In the genomic region with DNA sequence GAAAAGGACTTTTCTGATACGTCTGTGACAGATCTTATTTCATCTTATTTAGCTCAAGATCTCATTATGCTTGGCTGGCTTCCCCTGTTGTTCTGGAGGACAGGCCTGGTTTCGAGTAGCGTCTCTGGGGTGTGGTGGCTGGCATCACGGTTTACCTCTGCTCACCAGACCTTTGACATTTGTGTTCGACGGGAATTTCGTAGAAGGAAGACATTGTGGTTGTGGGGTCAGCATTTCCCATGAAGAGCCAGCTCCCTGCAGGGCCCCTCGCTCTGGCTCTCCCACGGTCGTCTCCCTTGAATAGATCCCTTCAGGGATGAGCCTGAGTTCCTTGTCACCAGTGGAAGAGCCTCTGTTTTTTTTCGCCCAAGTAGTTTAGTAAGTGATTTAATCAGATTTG, we compare ENCODE assay signal across 12 cellular contexts.
"Had no signal": no experiment of that assay in that cellular context is flagged by ENCODE, and none has a peak within 500 bp of the region (broad histone marks: within the 10 kb centered on the region; RNA-seq: fewer than 3 reads in every experiment).

No MANE protein-coding gene starts in this region.

- H3K4me3 Mint-ChIP-seq: effector memory CD8-positive, alpha-beta T cell; naive thymus-derived CD4-positive, alpha-beta T cell; stimulated activated naive CD8-positive, alpha-beta T cell treated with anti-CD3 and anti-CD28 coated beads, Interleukin-15, amount 100 ng/mL, for 72 hours had no signal

- H3K4me1 Mint-ChIP-seq: stimulated activated naive CD8-positive, alpha-beta T cell treated with anti-CD3 and anti-CD28 coated beads, Interleukin-15, amount 100 ng/mL, for 72 hours had no signal

- DNase-seq: activated CD4-positive, alpha-beta T cell treated with anti-CD3 and anti-CD28 coated beads, Interleukin-2, amount 50 U/mL, for 1 hour; activated naive CD4-positive, alpha-beta T cell treated with Interleukin-2 at 50 U/mL for 16 hours; activated T-cell treated with anti-CD3 and anti-CD28 coated beads for 4 hours; central memory CD4-positive, alpha-beta T cell; effector memory CD8-positive, alpha-beta T cell; mammary epithelial cell; mucosa of descending colon; naive thymus-derived CD4-positive, alpha-beta T cell; occipital lobe; psoas muscle; stimulated activated naive CD8-positive, alpha-beta T cell treated with anti-CD3 and anti-CD28 coated beads, Interleukin-15, amount 100 ng/mL, for 72 hours; T-helper 9 cell had no signal

- H3K4me3 ChIP-seq: mucosa of descending colon, psoas muscle had no signal

- H3K27me3 Mint-ChIP-seq: effector memory CD8-positive, alpha-beta T cell; naive thymus-derived CD4-positive, alpha-beta T cell; stimulated activated naive CD8-positive, alpha-beta T cell treated with anti-CD3 and anti-CD28 coated beads, Interleukin-15, amount 100 ng/mL, for 72 hours had no signal

- H3K9me3 Mint-ChIP-seq: effector memory CD8-positive, alpha-beta T cell; naive thymus-derived CD4-positive, alpha-beta T cell; stimulated activated naive CD8-positive, alpha-beta T cell treated with anti-CD3 and anti-CD28 coated beads, Interleukin-15, amount 100 ng/mL, for 72 hours had no signal

- H3K27ac ChIP-seq: psoas muscle had no signal

- H3K27ac Mint-ChIP-seq: naive thymus-derived CD4-positive, alpha-beta T cell had no signal

- H3K9me3 ChIP-seq: mucosa of descending colon, psoas muscle had no signal
